In the genomic region with DNA sequence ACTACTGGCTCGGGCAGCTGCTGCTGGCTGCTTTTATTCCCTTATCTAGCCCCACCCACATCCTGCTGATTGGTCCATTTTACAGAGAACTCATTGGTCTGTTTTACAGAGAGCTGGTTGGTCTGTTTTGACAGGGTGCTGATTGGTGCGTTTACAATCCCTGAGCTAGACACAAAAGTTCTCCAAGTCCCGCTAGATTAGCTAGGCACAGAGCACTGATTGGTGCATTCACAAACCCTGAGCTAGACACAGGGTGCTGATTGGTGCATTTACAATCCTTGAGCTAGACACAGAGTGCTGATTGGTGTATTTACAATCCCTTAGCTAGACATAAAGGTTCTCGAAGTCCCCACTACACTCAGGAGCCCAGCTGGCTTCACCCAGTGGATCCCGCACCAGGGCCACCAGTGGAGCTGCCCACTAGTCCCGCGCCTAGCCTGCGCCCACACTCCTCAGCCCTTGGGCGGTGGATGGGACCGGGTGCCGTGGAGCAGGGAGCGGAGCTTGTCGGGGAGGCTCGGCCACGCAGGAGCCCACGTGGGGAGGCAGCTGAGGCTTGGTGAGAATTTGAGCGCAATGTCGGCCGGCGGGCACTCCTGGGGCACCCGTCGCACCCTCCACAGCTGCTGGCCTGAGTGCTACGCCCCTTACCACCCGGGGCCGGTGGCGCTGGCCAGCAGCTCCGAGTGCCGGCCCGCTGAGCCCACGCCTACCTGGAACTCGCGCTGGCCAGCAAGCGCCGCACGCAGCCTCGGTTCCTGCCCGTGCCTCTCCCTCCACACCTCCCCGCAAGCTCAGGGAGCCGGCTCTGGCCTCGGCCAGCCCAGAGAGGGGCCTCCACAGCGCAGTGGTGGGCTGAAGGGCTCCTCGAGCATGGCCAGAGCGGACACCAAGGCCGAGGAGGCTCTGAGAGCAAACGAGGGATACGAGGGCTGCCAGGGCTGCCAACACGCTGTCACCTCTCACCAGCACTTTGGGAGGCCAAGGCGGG, we compare ENCODE assay signal across 7 cellular contexts.
DNase-seq lines count a peak whose midpoint lies in the region; ATAC-seq, FAIRE-seq and TF ChIP-seq lines count a peak whose summit lies in the region.
"Not testable (repeated sequence)": the region's sequence is repeated elsewhere in the genome, so short reads cannot be mapped to it uniquely, and the experiment has no call there.

No MANE protein-coding gene starts in this region.

- not testable (repeated sequence) for TF ChIP-seq POLR2A in K562 (conservative IDR thresholded peaks at IDR 0.05); HepG2 (IDR thresholded peaks at IDR 0.05; ENCODE audit: insufficient read depth in 1 of 2, low read depth in 2 of 2, low read length in 2 of 2); testis (IDR thresholded peaks at IDR 0.05)

- not testable (repeated sequence) for FAIRE-seq in K562 (lab: Jason Lieb, UNC); HepG2 (lab: Jason Lieb, UNC)

- H3K36me3 Mint-ChIP-seq in WTC11; chondrocyte (ENCODE audit: low read depth): not testable (repeated sequence)

- not testable (repeated sequence) for DNase-seq in WTC11 (ENCODE audit: low spot score); K562 (ENCODE audit: extremely low read depth in 1 of 4, low spot score in 3 of 4); HepG2 (ENCODE audit: low spot score); neuronal stem cell (ENCODE audit: low spot score); aorta
- peak; percentile 82 for DNase-seq in chondrocyte (ENCODE audit: low spot score)
- DNase-seq in testis: peak; percentile 50

- H3K27me3 Mint-ChIP-seq in WTC11 (ENCODE audit: low read depth); chondrocyte (ENCODE audit: low read depth): not testable (repeated sequence)

- not testable (repeated sequence) for H3K36me3 ChIP-seq in K562 (ENCODE audit: control insufficient read depth, insufficient read depth, low read length); HepG2 (replicated peaks in 1 of 2; ENCODE audit: control insufficient read depth in 1 of 2, insufficient read depth in 2 of 2, low read length in 2 of 2); neuronal stem cell (replicated peaks in 1 of 2; ENCODE audit: control insufficient read depth in 2 of 2, insufficient read depth in 2 of 2, low read length in 2 of 2); testis (ENCODE audit: low read depth, missing control alignments); aorta (ENCODE audit: control insufficient read depth in 1 of 2, insufficient read depth in 2 of 2, low read length in 1 of 2)

- H3K27me3 ChIP-seq in K562 (ENCODE audit: control insufficient read depth in 2 of 2, insufficient read depth in 2 of 2, low read length in 2 of 2) (peaks cover 0 to 17% of the 10 kb centered on the region in 2 experiments; a peak in 2 of 5 replicates), HepG2 (ENCODE audit: control insufficient read depth in 1 of 2, insufficient read depth in 2 of 2, low read length in 2 of 2) (peaks cover 5 to 20% of the 10 kb centered on the region in 2 experiments; a peak in 4 of 5 replicates)
- not testable (repeated sequence) for H3K27me3 ChIP-seq in neuronal stem cell (ENCODE audit: control insufficient read depth in 3 of 3, insufficient read depth in 3 of 3, low read depth in 1 of 3, low read length in 3 of 3); testis; aorta (ENCODE audit: control insufficient read depth in 1 of 2, insufficient read depth in 2 of 2, low read length in 1 of 2)

- peak overlapping the region; percentile 29 for H3K18ac ChIP-seq in neuronal stem cell (ENCODE audit: low read length)

- intact Hi-C loops in K562 (cut with micrococcal nuclease); testis (cut with DNase I; ENCODE audit: low total_unique reads); aorta (cut with DNase I): not testable (repeated sequence)
- intact Hi-C loops in HepG2 (cut with micrococcal nuclease; ENCODE audit: unreplicated experiment): loop anchor here (10.0 kb wide), 1 partner anchor 62 kb away; no protein-coding TSS in a partner anchor

- peaks cover 14% of the 10 kb centered on the region for H3K9me3 Mint-ChIP-seq in WTC11
- not testable (repeated sequence) for H3K9me3 Mint-ChIP-seq in chondrocyte (ENCODE audit: low read depth)

- not testable (repeated sequence) for H3K79me2 ChIP-seq in K562 (ENCODE audit: control insufficient read depth, insufficient read depth, low read length); HepG2 (ENCODE audit: insufficient read depth, low read length)

- not testable (repeated sequence) for TF ChIP-seq CTCF in WTC11 (IDR thresholded peaks at IDR 0.05); K562 (IDR thresholded peaks at IDR 0.05 in 2 of 3, conservative IDR thresholded peaks at IDR 0.05 in 1 of 3; ENCODE audit: insufficient read depth in 2 of 3, low read depth in 1 of 3, low read length in 3 of 3); chondrocyte (IDR thresholded peaks at IDR 0.05); HepG2 (CRISPR knock-in tag; IDR thresholded peaks at IDR 0.05); testis (IDR thresholded peaks at IDR 0.05)

- not testable (repeated sequence) for H3K27ac Mint-ChIP-seq in WTC11; chondrocyte (ENCODE audit: unreplicated experiment)

- not testable (repeated sequence) for ATAC-seq in WTC11, K562, HepG2
- ATAC-seq in aorta (ENCODE audit: low FRiP score): peak; percentile 38

- H4K91ac ChIP-seq in neuronal stem cell (ENCODE audit: low read depth, low read length, poor library complexity): not testable (repeated sequence)

- H3K14ac ChIP-seq in neuronal stem cell (ENCODE audit: low read length): not testable (repeated sequence)

- in situ Hi-C loops in K562 (cut with MboI); HepG2 (cut with HindIII; ENCODE audit: extremely low pct_ligation_motif_present, low pct_unique_long_range_greater_than_20kb): not testable (repeated sequence)

- H2BK5ac ChIP-seq in neuronal stem cell (ENCODE audit: low read length): not testable (repeated sequence)

- H2AFZ ChIP-seq in K562 (ENCODE audit: low read depth, low read length); HepG2 (ENCODE audit: low read length); neuronal stem cell (ENCODE audit: low read length): not testable (repeated sequence)

- H3K4me1 Mint-ChIP-seq in WTC11; chondrocyte (ENCODE audit: low read depth): not testable (repeated sequence)

- peak overlapping the region; percentile 23 for H3K23ac ChIP-seq in neuronal stem cell (ENCODE audit: low read depth, low read length, poor library complexity)

- not testable (repeated sequence) for H3K4ac ChIP-seq in neuronal stem cell (ENCODE audit: low read length)

- not testable (repeated sequence) for H3K4me2 ChIP-seq in K562 (ENCODE audit: insufficient read depth, low read length); HepG2 (ENCODE audit: low read depth, low read length); neuronal stem cell (ENCODE audit: insufficient read depth, low read length, poor library complexity, severe bottlenecking)

- H4K8ac ChIP-seq in neuronal stem cell (ENCODE audit: low read depth, low read length): not testable (repeated sequence)

- not testable (repeated sequence) for TF ChIP-seq RAD21 in K562 (CRISPR knock-in tag; conservative IDR thresholded peaks at IDR 0.05 in 1 of 2, IDR thresholded peaks at IDR 0.05 in 1 of 2); HepG2 (CRISPR knock-in tag; IDR thresholded peaks at IDR 0.05)

- not testable (repeated sequence) for H3K4me1 ChIP-seq in K562 (replicated peaks in 1 of 2; ENCODE audit: control insufficient read depth in 2 of 2, insufficient read depth in 2 of 2, low read length in 2 of 2); HepG2 (ENCODE audit: insufficient read depth, low read length); neuronal stem cell (ENCODE audit: control insufficient read depth in 2 of 2, insufficient read depth in 1 of 2, low read depth in 1 of 2, low read length in 2 of 2); testis; aorta (ENCODE audit: control insufficient read depth in 1 of 2, insufficient read depth in 2 of 2, low read length in 2 of 2)

- CTCF ChIA-PET in WTC11 (lab: Charles Lee); K562 (lab: Yijun Ruan, JAX; ENCODE audit: low intra/inter-chr PET ratio); HepG2 (lab: Yijun Ruan, JAX; ENCODE audit: low intra/inter-chr PET ratio, low total read pairs): not testable (repeated sequence)

- H3K4me3 ChIP-seq in K562; HepG2 (replicated peaks in 1 of 3; ENCODE audit: insufficient read depth in 1 of 3, low read depth in 2 of 3, low read length in 3 of 3); neuronal stem cell (ENCODE audit: low read length in 2 of 2); aorta (ENCODE audit: low read length in 2 of 2): not testable (repeated sequence)
- H3K4me3 ChIP-seq in testis: peak overlapping the region in 1 of 2 donors; percentile 29

- not testable (repeated sequence) for H2BK12ac ChIP-seq in neuronal stem cell (ENCODE audit: low read length)

- H3K4me3 Mint-ChIP-seq in WTC11; chondrocyte (ENCODE audit: unreplicated experiment): not testable (repeated sequence)

- not testable (repeated sequence) for H4K20me1 ChIP-seq in K562 (replicated peaks; ENCODE audit: control insufficient read depth, insufficient read depth, low read length); HepG2 (ENCODE audit: insufficient read depth, low read length)

- POLR2A ChIA-PET in WTC11 (lab: Charles Lee): interaction anchor here (0.6 kb wide), 1 partner anchor 27 kb away, joined by 3 read pairs; no protein-coding TSS in a partner anchor
- POLR2A ChIA-PET in K562 (lab: Yijun Ruan, JAX); HepG2 (lab: Yijun Ruan, JAX): not testable (repeated sequence)

- WGBS in K562 (ENCODE audit: insufficient coverage, low coverage, missing lambda C conversion rate): 4% methylated on average over 40 of the region's 48 CpGs
- WGBS in HepG2 (ENCODE audit: low lambda C conversion rate): 63% methylated on average over 46 of the region's 48 CpGs
- no CpG with 5 or more reads among the region's 48 CpGs for WGBS in neuronal stem cell (ENCODE audit: extremely low coverage in 2 of 2, insufficient read length in 2 of 2, insufficient replicate concordance in 1 of 2), 2 donors
- WGBS in testis, 2 donors: 52 to 78% methylated on average over 11 to 36 of the region's 48 CpGs
- WGBS in aorta, 2 donors: 91 to 93% methylated on average over 44 to 48 of the region's 48 CpGs

- not testable (repeated sequence) for BruUV-seq in K562 (replicated peaks; lab: Mats Ljungman, UMichigan); HepG2 (replicated peaks; lab: Mats Ljungman, UMichigan)

- H3K9me1 ChIP-seq in K562 (ENCODE audit: control insufficient read depth, insufficient read depth, low read length): not testable (repeated sequence)

- not testable (repeated sequence) for H2BK15ac ChIP-seq in neuronal stem cell (ENCODE audit: low read length)

- not testable (repeated sequence) for H2BK120ac ChIP-seq in neuronal stem cell (ENCODE audit: low read depth, low read length)

- TF ChIP-seq EP300 in K562 (IDR thresholded peaks at IDR 0.05; ENCODE audit: low read length); HepG2 (IDR thresholded peaks at IDR 0.05; ENCODE audit: low read depth in 2 of 2, low read length in 2 of 2); HepG2 (CRISPR knock-in tag; IDR thresholded peaks at IDR 0.05; ENCODE audit: borderline replicate concordance): not testable (repeated sequence)

- H3K9ac ChIP-seq in K562 (ENCODE audit: insufficient read depth in 1 of 2, low read depth in 2 of 2, low read length in 2 of 2); HepG2 (ENCODE audit: insufficient read depth, low read depth, low read length); neuronal stem cell (ENCODE audit: low read depth, low read length, poor library complexity): not testable (repeated sequence)

- H2AK5ac ChIP-seq in neuronal stem cell (ENCODE audit: low read depth, low read length): not testable (repeated sequence)

- not testable (repeated sequence) for H3K27ac ChIP-seq in K562 (ENCODE audit: extremely low read depth, low read depth, low read length); HepG2 (ENCODE audit: extremely low read length, insufficient read depth, low read length); neuronal stem cell (replicated peaks; ENCODE audit: low read length); testis; aorta (ENCODE audit: low read depth in 1 of 2, low read length in 2 of 2)

- not testable (repeated sequence) for H3K79me1 ChIP-seq in neuronal stem cell (ENCODE audit: low read depth, low read length)

- not testable (repeated sequence) for H3K9me3 ChIP-seq in K562 (replicated peaks; ENCODE audit: control insufficient read depth, insufficient read depth, low read depth, low read length); HepG2 (ENCODE audit: low read length); neuronal stem cell (replicated peaks in 1 of 2; ENCODE audit: control insufficient read depth in 2 of 2, insufficient read depth in 1 of 2, low read depth in 1 of 2, low read length in 2 of 2); testis; aorta (ENCODE audit: control insufficient read depth, low read length)
